In the genomic region with DNA sequence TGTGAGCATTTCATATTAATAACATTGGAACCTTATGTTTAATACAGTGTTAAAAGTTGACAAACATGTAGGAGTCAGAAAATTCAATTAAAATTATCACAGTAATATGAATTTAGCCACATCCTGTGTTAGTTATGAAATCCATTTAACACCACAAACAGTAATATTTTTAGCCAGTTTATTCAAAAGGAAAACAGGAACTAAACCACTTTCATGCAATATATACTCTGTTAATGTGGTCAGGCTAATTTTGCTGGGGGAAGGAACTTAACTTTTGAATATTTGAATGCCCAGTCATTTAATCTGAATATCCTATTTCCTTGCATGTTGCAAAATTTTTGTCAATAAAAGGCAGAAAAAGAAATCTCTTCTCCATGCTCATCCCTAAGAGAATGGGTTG, we compare ENCODE assay signal across 10 cellular contexts. TPM values are rescaled to one million over a fixed set of nuclear protein-coding genes. Genes with fewer than 3 reads are reported as not detected.
DNase-seq lines count a peak whose midpoint lies in the region; ATAC-seq and TF ChIP-seq lines count a peak whose summit lies in the region.
"Had no signal": no experiment of that assay in that cellular context is flagged by ENCODE, and none has a peak within 500 bp of the region (broad histone marks: within the 10 kb centered on the region; RNA-seq: fewer than 3 reads in every experiment).

No MANE protein-coding gene starts in this region.

- H3K4me1 ChIP-seq in Loucy (ENCODE audit: insufficient read depth, low read length, poor library complexity, severe bottlenecking) (peaks cover 26% of the 10 kb centered on the region), left lung (peaks cover 0 to 58% of the 10 kb centered on the region in 2 donors)

- no peak overlapping the region for H2AFZ ChIP-seq in Loucy (ENCODE audit: low read length)

- intact Hi-C loops in left lung (cut with DNase I): no loop called here

- no peaks in the 10 kb centered on the region for H3F3A ChIP-seq in Loucy (ENCODE audit: low read depth)

- peak overlapping the region; percentile 22 for H3K4me2 ChIP-seq in Loucy (ENCODE audit: low read depth, low read length, poor library complexity, severe bottlenecking)

- H3K36me3 ChIP-seq in Loucy (ENCODE audit: insufficient read depth, low read length) (no peaks in the 10 kb centered on the region), left lung (no peaks in the 10 kb centered on the region)
- H3K36me3 ChIP-seq: cardiac muscle cell had no signal

- H3K9me2 ChIP-seq in Loucy (replicated peaks; ENCODE audit: low read depth, low read length): no peaks in the 10 kb centered on the region

- H3K27me3 ChIP-seq in Loucy (ENCODE audit: insufficient read depth, low read length, poor library complexity, severe bottlenecking) (no peaks in the 10 kb centered on the region), left lung (no peaks in the 10 kb centered on the region)
- H3K27me3 ChIP-seq: cardiac muscle cell had no signal

- no peaks in the 10 kb centered on the region for H3K9me3 ChIP-seq in Loucy (ENCODE audit: insufficient read depth, low read depth, low read length)
- no peaks in the 10 kb centered on the region for H3K9me3 ChIP-seq in left lung

- H3K9ac ChIP-seq in Loucy (ENCODE audit: low read depth, low read length, poor library complexity, severe bottlenecking): no peak overlapping the region

- H3K4me3 ChIP-seq in Loucy (ENCODE audit: low read length, poor library complexity, severe bottlenecking): no peak overlapping the region
- no peak overlapping the region for H3K4me3 ChIP-seq in left lung
- H3K4me3 ChIP-seq: cardiac muscle cell had no signal

- peak overlapping the region in 1 of 2 donors; percentile 38 for H3K27ac ChIP-seq in left lung
- H3K27ac ChIP-seq: cardiac muscle cell had no signal

- TF ChIP-seq CTCF in Loucy (conservative IDR thresholded peaks at IDR 0.05; ENCODE audit: low read length) (no peak), left lung (IDR thresholded peaks at IDR 0.05) (no peak)

- no peaks in the 10 kb centered on the region for H3K79me2 ChIP-seq in Loucy (ENCODE audit: insufficient read depth, low read length)

- H4K20me1 ChIP-seq in Loucy (ENCODE audit: insufficient read depth, low read length, poor library complexity, severe bottlenecking): no peaks in the 10 kb centered on the region

- DNase-seq in left lung (no peak), medulla oblongata (ENCODE audit: extremely low spot score) (no peak), D341Med (ENCODE audit: low spot score) (no peak), NCI-H524 treated with DMSO at 0.1 percent for 48 hours (lab: John Stamatoyannopoulos, UW) (no peak)
- no peak for DNase-seq in stimulated activated CD4-positive, alpha-beta T cell treated with anti-CD3 and anti-CD28 coated beads, Interleukin-12 subunit alpha, Interleukin-12 subunit beta, amount 100 ng/mL, for 4 hours
- DNase-seq: small intestine had no signal

- ATAC-seq in GM18498 (IDR thresholded peaks at IDR 0.05; ENCODE audit: unreplicated experiment) (peak; percentile 78), GM21786 (IDR thresholded peaks at IDR 0.05; ENCODE audit: unreplicated experiment) (peak; percentile 85), left lung (peak; percentile 46)

RNA-seq across cellular contexts. Expression of a gene that starts 14.9 kb away (rescaled TPM):
- 100 to 1,000 TPM in 1 of 2 donors, 10 to 100 TPM in 1; 76.3 to 201 TPM for total RNA-seq in left lung
- total RNA-seq: cardiac muscle cell had no signal
